Comparison of ENCODE assay signal across 1 cellular context in genomic region chr9:134267305-134268265, GRCh38.
A peak's percentile ranks its signal among the peaks of the same experiment; 100 is the strongest.
TF ChIP-seq lines count a peak whose summit lies in the region.

No MANE protein-coding gene starts in this region.

TF ChIP-seq in HepG2, 621 proteins besides CTCF, POLR2A, EP300 and RAD21 (continued from another document and continues in another):
- TF ChIP-seq ZNF7 (CRISPR knock-in tag; IDR thresholded peaks at IDR 0.05) (no peak), SOX13 (IDR thresholded peaks at IDR 0.05) (no peak), SOX13 (CRISPR knock-in tag; conservative IDR thresholded peaks at IDR 0.05 in 1 of 2, IDR thresholded peaks at IDR 0.05 in 1 of 2) (peak in 1 of 2 experiments; percentile 23; a peak in 1 of 4 replicates), FOXJ3 (CRISPR knock-in tag; IDR thresholded peaks at IDR 0.05; ENCODE audit: borderline replicate concordance) (no peak), KAT7 (CRISPR knock-in tag; IDR thresholded peaks at IDR 0.05; ENCODE audit: borderline replicate concordance) (no peak), ZSCAN21 (CRISPR knock-in tag; IDR thresholded peaks at IDR 0.05; ENCODE audit: borderline replicate concordance) (no peak), BRF2 (CRISPR knock-in tag; IDR thresholded peaks at IDR 0.05) (peak; percentile 40; the same call in 1 of the 2 replicates), ZMYM2 (CRISPR knock-in tag; IDR thresholded peaks at IDR 0.05) (no peak), FOSL1 (CRISPR knock-in tag; IDR thresholded peaks at IDR 0.05; ENCODE audit: borderline replicate concordance) (no peak), ZSCAN20 (CRISPR knock-in tag; IDR thresholded peaks at IDR 0.05; ENCODE audit: borderline replicate concordance) (no peak), POLR2AphosphoS2 (IDR thresholded peaks at IDR 0.05; ENCODE audit: low read depth, low read length) (no peak), ZNF772 (CRISPR knock-in tag; IDR thresholded peaks at IDR 0.05) (no peak), PRPF4 (IDR thresholded peaks at IDR 0.05; ENCODE audit: low read depth, low read length, poor library complexity, severe bottlenecking) (no peak), ZNF790 (CRISPR knock-in tag; IDR thresholded peaks at IDR 0.05; ENCODE audit: borderline replicate concordance) (no peak), ZBTB34 (CRISPR knock-in tag; IDR thresholded peaks at IDR 0.05) (no peak), ARID4A (CRISPR knock-in tag; IDR thresholded peaks at IDR 0.05; ENCODE audit: borderline replicate concordance) (peak; percentile 38; the same call in 1 of the 2 replicates), GTF3A (CRISPR knock-in tag; conservative IDR thresholded peaks at IDR 0.05) (no peak), KDM2A (CRISPR knock-in tag; IDR thresholded peaks at IDR 0.05; ENCODE audit: borderline replicate concordance, low read depth) (no peak), PBX2 (CRISPR knock-in tag; IDR thresholded peaks at IDR 0.05) (no peak), ZBTB40 (IDR thresholded peaks at IDR 0.05) (no peak), ZBTB40 (CRISPR knock-in tag; IDR thresholded peaks at IDR 0.05) (0 out of 2 replicates have a peak, but pooled peaks have one; percentile 19), MYC (CRISPR knock-in tag; IDR thresholded peaks at IDR 0.05; ENCODE audit: borderline replicate concordance) (peak; percentile 43; the same call in 1 of the 2 replicates), TIGD3 (CRISPR knock-in tag; IDR thresholded peaks at IDR 0.05; ENCODE audit: borderline replicate concordance) (no peak), ZMAT3 (CRISPR knock-in tag; conservative IDR thresholded peaks at IDR 0.05) (0 out of 2 replicates have a peak, but pooled peaks have one; percentile 28), KLF13 (CRISPR knock-in tag; IDR thresholded peaks at IDR 0.05) (no peak), FOXO1 (CRISPR knock-in tag; IDR thresholded peaks at IDR 0.05) (no peak), HDAC1 (CRISPR knock-in tag; IDR thresholded peaks at IDR 0.05) (peak; percentile 47; the same call in 1 of the 2 replicates), SNAPC2 (CRISPR knock-in tag; IDR thresholded peaks at IDR 0.05) (no peak), ZNF224 (CRISPR knock-in tag; IDR thresholded peaks at IDR 0.05) (no peak), ZNF724P (CRISPR knock-in tag; IDR thresholded peaks at IDR 0.05; ENCODE audit: borderline replicate concordance) (no peak), RBM39 (IDR thresholded peaks at IDR 0.05; ENCODE audit: low read depth, low read length, poor library complexity, severe bottlenecking) (no peak), ZNF878 (CRISPR knock-in tag; IDR thresholded peaks at IDR 0.05) (no peak), ATF7 (IDR thresholded peaks at IDR 0.05) (no peak), ATF7 (CRISPR knock-in tag; IDR thresholded peaks at IDR 0.05) (no peak), ZNF160 (CRISPR knock-in tag; IDR thresholded peaks at IDR 0.05) (no peak), ZNF143 (CRISPR knock-in tag; IDR thresholded peaks at IDR 0.05) (no peak), ZNF543 (CRISPR knock-in tag; IDR thresholded peaks at IDR 0.05) (no peak), IRF2 (CRISPR knock-in tag; IDR thresholded peaks at IDR 0.05) (peak; percentile 30; the same call in 1 of the 2 replicates), KLF6 (CRISPR knock-in tag; IDR thresholded peaks at IDR 0.05) (no peak), HES4 (CRISPR knock-in tag; IDR thresholded peaks at IDR 0.05; ENCODE audit: borderline replicate concordance) (peak; percentile 85; the same call in 1 of the 2 replicates), ZNF605 (CRISPR knock-in tag; IDR thresholded peaks at IDR 0.05) (no peak), PCBP1 (IDR thresholded peaks at IDR 0.05; ENCODE audit: borderline replicate concordance, low read depth, low read length) (no peak)
